10 cellular contexts compared by ENCODE assay signal in the genomic region with DNA sequence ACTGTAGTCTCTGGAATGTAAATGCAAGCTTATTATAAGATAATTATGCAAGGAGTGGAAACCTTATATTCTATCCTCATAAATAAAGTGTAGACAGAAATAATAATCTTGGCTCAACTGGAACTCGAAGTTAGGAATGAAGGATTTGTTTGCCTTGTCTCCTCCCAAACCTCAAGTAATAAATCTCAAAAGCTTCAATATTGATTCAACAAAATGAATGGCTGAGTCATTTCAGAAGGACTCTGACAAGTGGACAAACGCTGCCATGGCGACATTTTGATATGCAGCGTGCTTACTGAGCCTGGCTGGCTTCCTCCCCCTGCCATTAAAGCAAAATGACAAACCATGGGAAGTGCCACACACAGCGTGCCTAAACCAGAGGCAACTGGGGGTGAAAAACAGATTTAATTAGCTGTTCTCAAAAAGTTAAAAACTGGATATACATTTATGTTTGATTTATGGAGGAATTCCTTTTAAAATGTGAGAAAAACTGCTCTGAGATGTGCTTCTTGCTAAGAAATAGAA. TPM values are rescaled to one million over a fixed set of nuclear protein-coding genes. Genes with fewer than 3 reads are reported as not detected.
A peak's percentile ranks its signal among the peaks of the same experiment; 100 is the strongest.
DNase-seq lines count a peak whose midpoint lies in the region; TF ChIP-seq lines count a peak whose summit lies in the region.
"Had no signal": no experiment of that assay in that cellular context is flagged by ENCODE, and none has a peak within 500 bp of the region (broad histone marks: within the 10 kb centered on the region; RNA-seq: fewer than 3 reads in every experiment).

No MANE protein-coding gene starts in this region.

- H3K27me3 ChIP-seq in SJCRH30: no peaks in the 10 kb centered on the region
- peaks cover 30% of the 10 kb centered on the region; the same call in 1 of the 2 replicates for H3K27me3 ChIP-seq in GM23248 (replicated peaks; ENCODE audit: insufficient read depth)

- WGBS in lower leg skin, 2 donors: 34 to 55% methylated on average over 5 of the region's 5 CpGs
- 56 to 70% methylated on average over 5 of the region's 5 CpGs for WGBS in GM23248 (ENCODE audit: low coverage in 1 of 2, low lambda C conversion rate in 2 of 2, missing lambda C conversion rate in 2 of 2), 2 experiments

- no peak overlapping the region for H3K4me2 ChIP-seq in GM23248 (ENCODE audit: unreplicated experiment)

- H3K4me3 ChIP-seq in lower leg skin (ENCODE audit: low read depth, poor library complexity, severe bottlenecking) (no peak overlapping the region), SJCRH30 (no peak overlapping the region), GM23248 (no peak overlapping the region)
- H3K4me3 ChIP-seq: thoracic aorta had no signal

- no peak overlapping the region for H2AFZ ChIP-seq in GM23248

- no peaks in the 10 kb centered on the region for H3K79me2 ChIP-seq in GM23248 (ENCODE audit: insufficient read depth)

- no peak for TF ChIP-seq POLR2A in lower leg skin (IDR thresholded peaks at IDR 0.05)

- H4K20me1 ChIP-seq in GM23248 (ENCODE audit: insufficient read depth): no peaks in the 10 kb centered on the region

- H3K4me1 ChIP-seq in SJCRH30: peaks cover 8% of the 10 kb centered on the region
- H3K4me1 ChIP-seq in GM23248 (ENCODE audit: insufficient read depth): no peaks in the 10 kb centered on the region

- no peaks in the 10 kb centered on the region for H3K9me2 ChIP-seq in GM23248 (ENCODE audit: insufficient read depth)

- H3K36me3 ChIP-seq in SJCRH30: no peaks in the 10 kb centered on the region
- H3K36me3 ChIP-seq in GM23248 (ENCODE audit: low read depth): no peaks in the 10 kb centered on the region
- H3K36me3 ChIP-seq: thoracic aorta had no signal

- H3K27ac ChIP-seq in SJCRH30 (no peak overlapping the region; the same call in 1 of the 2 replicates), GM23248 (no peak overlapping the region)
- H3K27ac ChIP-seq: thoracic aorta had no signal

- peak; percentile 58 for DNase-seq in DMS79 treated with DMSO at 0.1 percent for 48 hours (lab: John Stamatoyannopoulos, UW)
- peak; percentile 50 for DNase-seq in NCI-H1105 (lab: John Stamatoyannopoulos, UW)
- DNase-seq in SHP77 treated with DMSO at 0.1 percent for 48 hours (lab: John Stamatoyannopoulos, UW): peak; percentile 83
- DNase-seq in mucosa of gallbladder (ENCODE audit: low spot score): peak; percentile 48
- no peak for DNase-seq in lower leg skin (ENCODE audit: low spot score in 2 of 2)
- no peak for DNase-seq in SJCRH30
- DNase-seq in activated T-cell treated with anti-CD3 and anti-CD28 coated beads, Interleukin-2, amount 50 U/mL, for 48 hours: no peak
- DNase-seq in GM23248: no peak
- DNase-seq: activated CD4-positive, alpha-beta T cell treated with anti-CD3 and anti-CD28 coated beads for 36 hours had no signal

- no peak for TF ChIP-seq CTCF in lower leg skin (IDR thresholded peaks at IDR 0.05)

- H3K9me3 ChIP-seq in SJCRH30 (replicated peaks) (no peaks in the 10 kb centered on the region; the same call in 1 of the 2 replicates), GM23248 (ENCODE audit: low read depth) (no peaks in the 10 kb centered on the region)
- H3K9me3 ChIP-seq: thoracic aorta had no signal

- H3F3A ChIP-seq in GM23248 (ENCODE audit: insufficient read depth): no peaks in the 10 kb centered on the region

- H3K9ac ChIP-seq in GM23248: no peak overlapping the region

- intact Hi-C loops in lower leg skin (cut with DNase I; ENCODE audit: low total_unique reads): no loop called here

- in situ Hi-C loops in GM23248 (cut with MboI): no loop called here

RNA-seq across cellular contexts. Expression of gene ADGRV1, which starts 10.5 kb away (rescaled TPM):
- total RNA-seq in mucosa of gallbladder (31.9 TPM), lower leg skin (1 to 10 TPM; 1.2 to 4.0 (median 2.7) TPM)
- 13.1 and 21.4 TPM in 2 replicates for total RNA-seq in SJCRH30 (2014; rRNA removed; shearing (Covaris generic))
- total RNA-seq in GM23248 (2014; rRNA removed; shearing (Covaris generic)): not detected in 2 replicates
- polyA plus RNA-seq in GM23248 (2016; fragmentation: Nextera tagmentation; extraction: Ambion mirVana): not detected in 2 replicates

RNA-seq across cellular contexts. Expression of gene LYSMD3, which starts 18.7 kb away (rescaled TPM):
- 18.7 TPM for total RNA-seq in mucosa of gallbladder
- total RNA-seq in lower leg skin: 10 to 100 TPM in 1 of 4 donors, 1 to 10 TPM in 3; 5.4 to 10.1 (median 7.4) TPM
- total RNA-seq in SJCRH30 (2014; rRNA removed; shearing (Covaris generic)): 15.3 and 15.5 TPM in 2 replicates
- total RNA-seq in GM23248 (2014; rRNA removed; shearing (Covaris generic)): 18.7 and 20.1 TPM in 2 replicates
- 19.7 and 22.6 TPM in 2 replicates for polyA plus RNA-seq in GM23248 (2016; fragmentation: Nextera tagmentation; extraction: Ambion mirVana)

Comparison
In these comparisons a context has a peak if more than half of its experiments do, and no peak if none do; other contexts are left out.
1. DNase-seq: peak in DMS79 treated with DMSO at 0.1 percent for 48 hours (single experiment), NCI-H1105 (single experiment), SHP77 treated with DMSO at 0.1 percent for 48 hours (single experiment) and mucosa of gallbladder (single experiment); none in lower leg skin (0 of 2), SJCRH30 (0 of 2), activated T-cell treated with anti-CD3 and anti-CD28 coated beads, Interleukin-2, amount 50 U/mL, for 48 hours (0 of 2) and GM23248 (single experiment).